Comparison of ENCODE assay signal across 9 cellular contexts in the genomic region with DNA sequence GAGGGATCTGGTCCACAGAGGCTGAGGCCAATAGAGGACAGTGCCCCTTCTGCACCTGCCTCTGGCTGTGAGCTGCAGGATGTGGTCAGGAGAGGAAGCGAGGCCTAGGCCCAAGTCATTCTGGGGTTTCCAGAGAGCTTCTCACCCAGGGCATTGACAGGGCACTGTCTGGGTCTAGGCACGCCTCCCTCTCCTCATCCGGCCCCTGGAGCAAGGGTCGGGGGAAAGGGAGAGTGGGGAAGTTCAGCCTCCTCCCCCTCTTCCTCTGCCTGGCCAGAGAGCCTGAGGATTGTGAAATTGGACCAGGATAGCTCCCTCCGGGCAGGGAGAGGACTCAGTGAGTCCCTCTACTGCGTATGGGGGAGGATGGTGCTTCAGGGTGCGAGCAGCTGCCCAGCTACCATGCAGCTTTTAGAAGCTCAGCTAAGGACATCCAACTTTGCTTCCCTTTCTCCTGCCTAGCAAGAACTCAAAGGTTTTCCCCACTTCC. TPM values are rescaled to one million over a fixed set of nuclear protein-coding genes. Genes with fewer than 3 reads are reported as not detected.
A peak's percentile ranks its signal among the peaks of the same experiment; 100 is the strongest.
DNase-seq lines count a peak whose midpoint lies in the region; ATAC-seq and TF ChIP-seq lines count a peak whose summit lies in the region.
"Had no signal": no experiment of that assay in that cellular context is flagged by ENCODE, and none has a peak within 500 bp of the region (broad histone marks: within the 10 kb centered on the region; RNA-seq: fewer than 3 reads in every experiment).

No MANE protein-coding gene starts in this region.

- H3K4me1 Mint-ChIP-seq in central memory CD8-positive, alpha-beta T cell, result peaks cover 61% of the 10 kb centered on the region

- peaks cover 18% of the 10 kb centered on the region for H3K27me3 Mint-ChIP-seq in central memory CD8-positive, alpha-beta T cell

- H3K27ac Mint-ChIP-seq in central memory CD8-positive, alpha-beta T cell (ENCODE audit: low read depth), result peak overlapping the region; percentile 87

- peaks cover 84% of the 10 kb centered on the region for H3K27me3 ChIP-seq in left ventricle myocardium inferior (ENCODE audit: low read depth)
- H3K27me3 ChIP-seq in BE2C, result peaks cover 18% of the 10 kb centered on the region

- no peak overlapping the region for H3K27ac ChIP-seq in left ventricle myocardium inferior (replicated peaks)

- intact Hi-C loops in left cardiac atrium (cut with DNase I), result no loop called here
- intact Hi-C loops in left ventricle myocardium inferior (cut with micrococcal nuclease), result no loop called here

- peaks cover 16% of the 10 kb centered on the region for H3K4me1 ChIP-seq in left ventricle myocardium inferior
- H3K4me1 ChIP-seq in BE2C, result no peaks in the 10 kb centered on the region

- no peaks in the 10 kb centered on the region for H3K9me3 Mint-ChIP-seq in central memory CD8-positive, alpha-beta T cell

- H3K9me3 ChIP-seq in left ventricle myocardium inferior (replicated peaks) (no peaks in the 10 kb centered on the region), BE2C (no peaks in the 10 kb centered on the region)

- DNase-seq in left cardiac atrium (no peak), left ventricle myocardium inferior (no peak), T-helper 1 cell (peak; percentile 39 to 81 (median 53)), BE2C (no peak), AG20443 (ENCODE audit: low spot score) (no peak)
- peak; percentile 46 to 71 for DNase-seq in central memory CD8-positive, alpha-beta T cell (ENCODE audit: low spot score in 2 of 2)
- DNase-seq in stimulated activated CD8-positive, alpha-beta memory T cell treated with anti-CD3 and anti-CD28 coated beads, Interleukin-2, amount 100 ng/mL, for 48 hours (ENCODE audit: low read depth in 2 of 2), result peak; percentile 39 to 40

- H3K36me3 ChIP-seq in left ventricle myocardium inferior (no peaks in the 10 kb centered on the region), BE2C (no peaks in the 10 kb centered on the region)

- H3K4me3 ChIP-seq in left ventricle myocardium inferior, result no peak overlapping the region
- H3K4me3 ChIP-seq in BE2C (ENCODE audit: low read depth, low read length), result no peak overlapping the region

- ATAC-seq in left cardiac atrium (peak; percentile 46 to 49), HG03135 (IDR thresholded peaks at IDR 0.05; ENCODE audit: unreplicated experiment) (peak; percentile 91)
- peak; percentile 97 for ATAC-seq in central memory CD8-positive, alpha-beta T cell (replicated peaks; ENCODE audit: extremely low read depth, poor library complexity, severe bottlenecking)

- no peak for TF ChIP-seq CTCF in left ventricle myocardium inferior (IDR thresholded peaks at IDR 0.05; ENCODE audit: borderline replicate concordance)
- TF ChIP-seq CTCF in BE2C (IDR thresholded peaks at IDR 0.05; ENCODE audit: low read depth, low read length), result no peak

- H3K36me3 Mint-ChIP-seq in central memory CD8-positive, alpha-beta T cell (ENCODE audit: insufficient read depth), result peaks cover 8% of the 10 kb centered on the region

- peak overlapping the region; percentile 69 for H3K4me3 Mint-ChIP-seq in central memory CD8-positive, alpha-beta T cell

RNA-seq across cellular contexts. Expression of gene INAVA, which starts 6.3 kb away (rescaled TPM):
- total RNA-seq in left cardiac atrium (under 1 TPM in 1 of 2 donors, not detected in 1; 0.29 TPM), left ventricle myocardium inferior (0.05 TPM)
- polyA plus RNA-seq in BE2C (2012; ENCODE audit: insufficient read depth, insufficient read length, low read depth), result not detected
- total RNA-seq: dermis microvascular lymphatic vessel endothelial cell had no signal

RNA-seq across cellular contexts. Expression of gene GPR25, which starts 15.6 kb away (rescaled TPM):
- total RNA-seq in left cardiac atrium (not detected), left ventricle myocardium inferior (not detected)
- polyA plus RNA-seq in BE2C (2012; ENCODE audit: insufficient read depth, insufficient read length, low read depth), result not detected
- total RNA-seq: dermis microvascular lymphatic vessel endothelial cell had no signal

Comparison
In these comparisons a context has a peak if more than half of its experiments do, and no peak if none do; other contexts are left out.
1. DNase-seq: peak in T-helper 1 cell (5 of 5), central memory CD8-positive, alpha-beta T cell (2 of 2) and stimulated activated CD8-positive, alpha-beta memory T cell treated with anti-CD3 and anti-CD28 coated beads, Interleukin-2, amount 100 ng/mL, for 48 hours (2 of 2); none in left cardiac atrium (single experiment), left ventricle myocardium inferior (single experiment), BE2C (single experiment) and AG20443 (single experiment).
2. Peak in every context shown above with its lines, with median percentiles within 50 percentile points of each other: ATAC-seq.